21 cellular contexts compared by ENCODE assay signal in the genomic region with DNA sequence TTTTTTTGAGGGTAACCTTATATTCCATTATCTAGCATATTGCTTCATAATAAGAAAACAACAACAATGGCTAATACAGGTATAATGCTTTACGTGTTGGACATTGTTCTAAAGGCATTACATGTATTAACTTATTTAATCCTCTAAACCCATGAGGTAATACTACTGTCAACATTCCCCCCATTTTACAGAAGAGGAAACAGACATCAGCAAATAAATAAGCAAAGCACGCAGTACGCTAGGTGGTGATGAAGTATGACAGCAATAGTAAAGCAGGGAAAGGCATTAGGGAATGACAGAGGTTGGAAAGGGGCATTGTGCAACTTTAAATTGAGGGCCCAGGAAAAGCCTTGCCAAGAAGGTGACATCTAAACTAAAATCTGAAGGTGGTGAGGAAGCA. TPM values are rescaled to one million over a fixed set of nuclear protein-coding genes. Genes with fewer than 3 reads are reported as not detected.
DNase-seq lines count a peak whose midpoint lies in the region; ATAC-seq and TF ChIP-seq lines count a peak whose summit lies in the region.
"Had no signal": no experiment of that assay in that cellular context is flagged by ENCODE, and none has a peak within 500 bp of the region (broad histone marks: within the 10 kb centered on the region; RNA-seq: fewer than 3 reads in every experiment).

No MANE protein-coding gene starts in this region.

- H3K27ac ChIP-seq in DND-41 (ENCODE audit: low read length): 0 out of 2 replicates have a peak overlapping the region, but pooled peaks have one; percentile 23
- H3K27ac ChIP-seq in psoas muscle: peak overlapping the region; percentile 21
- H3K27ac ChIP-seq: C4-2B, KMS-11, left ventricle myocardium inferior, uterus, VCaP had no signal

- H3K36me3 ChIP-seq in DND-41 (ENCODE audit: insufficient read depth, low read length) (peaks cover 61% of the 10 kb centered on the region), psoas muscle (ENCODE audit: insufficient read depth in 1 of 2, low read depth in 1 of 2) (peaks cover 3 to 73% of the 10 kb centered on the region in 2 donors)
- H3K36me3 ChIP-seq: uterus had no signal

- H3K9ac ChIP-seq in DND-41 (ENCODE audit: low read depth, low read length): no peak overlapping the region
- H3K9ac ChIP-seq: KMS-11 had no signal

- no peaks in the 10 kb centered on the region for H3K27me3 Mint-ChIP-seq in activated CD8-positive, alpha-beta T cell treated with anti-CD3 and anti-CD28 coated beads for 36 hours
- no peaks in the 10 kb centered on the region for H3K27me3 Mint-ChIP-seq in activated CD8-positive, alpha-beta T cell treated with anti-CD3 and anti-CD28 coated beads, Interleukin-2, amount 10 ng/mL, durations not matched to agents 7 days and 5 days (ENCODE audit: low read depth)
- no peaks in the 10 kb centered on the region for H3K27me3 Mint-ChIP-seq in dendritic cell treated with granulocyte-macrophage colony-stimulating factor and Interleukin-4, amounts not matched to agents 40 ng/mL and 50 ng/mL, for 4 days

- POLR2A ChIA-PET in activated CD8-positive, alpha-beta T cell treated with anti-CD3 and anti-CD28 coated beads for 36 hours (lab: Charles Lee): interaction anchor here (1.8 kb wide), 1 partner anchor 8 kb away, joined by 5 read pairs; no protein-coding TSS in a partner anchor
- POLR2A ChIA-PET in activated CD8-positive, alpha-beta T cell treated with anti-CD3 and anti-CD28 coated beads, Interleukin-2, amount 10 ng/mL, durations not matched to agents 7 days and 5 days (lab: Charles Lee): interaction anchor here (1.2 kb wide), 1 partner anchor 15 kb away, joined by 3 read pairs; no protein-coding TSS in a partner anchor

- no peaks in the 10 kb centered on the region for H3K9me3 ChIP-seq in DND-41 (ENCODE audit: insufficient read depth, low read length, severe bottlenecking)
- no peaks in the 10 kb centered on the region for H3K9me3 ChIP-seq in psoas muscle
- H3K9me3 ChIP-seq: left ventricle myocardium inferior, mucosa of descending colon, uterus had no signal

- no peaks in the 10 kb centered on the region for H3K9me3 Mint-ChIP-seq in activated CD8-positive, alpha-beta T cell treated with anti-CD3 and anti-CD28 coated beads for 36 hours
- H3K9me3 Mint-ChIP-seq in activated CD8-positive, alpha-beta T cell treated with anti-CD3 and anti-CD28 coated beads, Interleukin-2, amount 10 ng/mL, durations not matched to agents 7 days and 5 days (ENCODE audit: insufficient read depth): no peaks in the 10 kb centered on the region
- no peaks in the 10 kb centered on the region for H3K9me3 Mint-ChIP-seq in dendritic cell treated with granulocyte-macrophage colony-stimulating factor and Interleukin-4, amounts not matched to agents 40 ng/mL and 50 ng/mL, for 4 days

- no peak for TF ChIP-seq CTCF in activated CD8-positive, alpha-beta T cell treated with anti-CD3 and anti-CD28 coated beads for 36 hours (IDR thresholded peaks at IDR 0.05)
- TF ChIP-seq CTCF in DND-41 (IDR thresholded peaks at IDR 0.05; ENCODE audit: borderline replicate concordance, extremely low read depth, low read length, poor library complexity, severe bottlenecking) (no peak), psoas muscle (IDR thresholded peaks at IDR 0.05) (no peak)

- H3K27me3 ChIP-seq in DND-41 (ENCODE audit: insufficient read depth, low read length, poor library complexity): no peaks in the 10 kb centered on the region
- no peaks in the 10 kb centered on the region for H3K27me3 ChIP-seq in psoas muscle (ENCODE audit: insufficient read depth in 3 of 3, low read length in 2 of 3)
- H3K27me3 ChIP-seq: uterus had no signal

- no peak overlapping the region for H3K4me3 ChIP-seq in DND-41 (ENCODE audit: low read depth in 1 of 2, low read length in 2 of 2)
- H3K4me3 ChIP-seq in psoas muscle: peak overlapping the region; percentile 22
- H3K4me3 ChIP-seq: left ventricle myocardium inferior, mucosa of descending colon, uterus had no signal

- WGBS in psoas muscle, 3 donors: 81 to 94% (median 82%) methylated on average over 3 of the region's 3 CpGs

- ATAC-seq in activated CD8-positive, alpha-beta T cell treated with anti-CD3 and anti-CD28 coated beads for 36 hours: no peak
- no peak for ATAC-seq in activated CD8-positive, alpha-beta T cell treated with anti-CD3 and anti-CD28 coated beads, Interleukin-2, amount 10 ng/mL, durations not matched to agents 7 days and 5 days
- no peak for ATAC-seq in DND-41 (ENCODE audit: insufficient read depth, low read depth)
- no peak for ATAC-seq in psoas muscle
- ATAC-seq: GM12878, mucosa of descending colon had no signal

- peak overlapping the region; percentile 39 for H3K27ac Mint-ChIP-seq in activated CD8-positive, alpha-beta T cell treated with anti-CD3 and anti-CD28 coated beads for 36 hours
- H3K27ac Mint-ChIP-seq in activated CD8-positive, alpha-beta T cell treated with anti-CD3 and anti-CD28 coated beads, Interleukin-2, amount 10 ng/mL, durations not matched to agents 7 days and 5 days: no peak overlapping the region
- peak overlapping the region; percentile 44 for H3K27ac Mint-ChIP-seq in dendritic cell treated with granulocyte-macrophage colony-stimulating factor and Interleukin-4, amounts not matched to agents 40 ng/mL and 50 ng/mL, for 4 days

- peak overlapping the region; percentile 43 for H3K4me2 ChIP-seq in DND-41 (ENCODE audit: insufficient read depth, low read length)
- H3K4me2 ChIP-seq: KMS-11 had no signal

- H3K79me2 ChIP-seq in DND-41 (ENCODE audit: insufficient read depth, low read length): peaks cover 74% of the 10 kb centered on the region

- H3K36me3 Mint-ChIP-seq in activated CD8-positive, alpha-beta T cell treated with anti-CD3 and anti-CD28 coated beads for 36 hours (ENCODE audit: low read depth): peaks cover 52% of the 10 kb centered on the region
- H3K36me3 Mint-ChIP-seq in activated CD8-positive, alpha-beta T cell treated with anti-CD3 and anti-CD28 coated beads, Interleukin-2, amount 10 ng/mL, durations not matched to agents 7 days and 5 days (ENCODE audit: low read depth): peaks cover 55% of the 10 kb centered on the region
- H3K36me3 Mint-ChIP-seq in dendritic cell treated with granulocyte-macrophage colony-stimulating factor and Interleukin-4, amounts not matched to agents 40 ng/mL and 50 ng/mL, for 4 days (ENCODE audit: low read depth): peaks cover 67% of the 10 kb centered on the region

- no peak overlapping the region for H3K4me3 Mint-ChIP-seq in activated CD8-positive, alpha-beta T cell treated with anti-CD3 and anti-CD28 coated beads for 36 hours
- H3K4me3 Mint-ChIP-seq in activated CD8-positive, alpha-beta T cell treated with anti-CD3 and anti-CD28 coated beads, Interleukin-2, amount 10 ng/mL, durations not matched to agents 7 days and 5 days: no peak overlapping the region
- no peak overlapping the region for H3K4me3 Mint-ChIP-seq in dendritic cell treated with granulocyte-macrophage colony-stimulating factor and Interleukin-4, amounts not matched to agents 40 ng/mL and 50 ng/mL, for 4 days

- DNase-seq in activated CD8-positive, alpha-beta T cell treated with anti-CD3 and anti-CD28 coated beads for 36 hours: no peak
- no peak for DNase-seq in activated CD8-positive, alpha-beta T cell treated with anti-CD3 and anti-CD28 coated beads, Interleukin-2, amount 10 ng/mL, durations not matched to agents 7 days and 5 days
- DNase-seq in DND-41 (no peak), psoas muscle (no peak), KG1 (lab: John Stamatoyannopoulos, UW) (no peak), COR-L47 (lab: John Stamatoyannopoulos, UW) (no peak), NCI-H82 treated with DMSO at 0.1 percent for 48 hours (lab: John Stamatoyannopoulos, UW; ENCODE audit: unreplicated experiment) (no peak)
- DNase-seq: left ventricle myocardium inferior; mucosa of descending colon; NCI-H187; retina; SHP77 treated with DMSO at 0.1 percent for 48 hours; stimulated activated CD4-positive, alpha-beta T cell treated with anti-CD3 and anti-CD28 coated beads, Interleukin-12 subunit alpha, Interleukin-12 subunit beta, amount 100 ng/mL, for 4 hours; substantia nigra; T-helper 1 cell; uterus had no signal

- CTCF ChIA-PET in activated CD8-positive, alpha-beta T cell treated with anti-CD3 and anti-CD28 coated beads for 36 hours (lab: Charles Lee): interaction anchor here (1.9 kb wide), 1 partner anchor 8 kb away, joined by 9 read pairs; no protein-coding TSS in a partner anchor
- CTCF ChIA-PET in activated CD8-positive, alpha-beta T cell treated with anti-CD3 and anti-CD28 coated beads, Interleukin-2, amount 10 ng/mL, durations not matched to agents 7 days and 5 days (lab: Charles Lee): interaction anchor here (0.6 to 2.3 kb wide), 2 partner anchors 31 to 73 kb away, joined by 5 to 12 read pairs; no protein-coding TSS in a partner anchor

- H2AFZ ChIP-seq in DND-41 (ENCODE audit: low read depth, low read length): no peak overlapping the region

- peaks cover 46% of the 10 kb centered on the region for H3K4me1 Mint-ChIP-seq in activated CD8-positive, alpha-beta T cell treated with anti-CD3 and anti-CD28 coated beads for 36 hours (ENCODE audit: low read depth)
- peaks cover 49% of the 10 kb centered on the region for H3K4me1 Mint-ChIP-seq in activated CD8-positive, alpha-beta T cell treated with anti-CD3 and anti-CD28 coated beads, Interleukin-2, amount 10 ng/mL, durations not matched to agents 7 days and 5 days (ENCODE audit: low read depth)
- H3K4me1 Mint-ChIP-seq in dendritic cell treated with granulocyte-macrophage colony-stimulating factor and Interleukin-4, amounts not matched to agents 40 ng/mL and 50 ng/mL, for 4 days (ENCODE audit: low read depth): peaks cover 26% of the 10 kb centered on the region

- intact Hi-C loops in activated CD8-positive, alpha-beta T cell treated with anti-CD3 and anti-CD28 coated beads for 36 hours (cut with micrococcal nuclease): no loop called here
- intact Hi-C loops in dendritic cell treated with granulocyte-macrophage colony-stimulating factor and Interleukin-4, amounts not matched to agents 40 ng/mL and 50 ng/mL, for 4 days (cut with micrococcal nuclease): loop anchor here (5.0 to 10.0 kb wide), 2 partner anchors 68 to 326 kb away; a partner anchor contains a TSS
- intact Hi-C loops in psoas muscle (cut with DNase I): no loop called here

- H3K4me1 ChIP-seq in DND-41 (ENCODE audit: insufficient read depth, low read length) (peaks cover 43% of the 10 kb centered on the region), psoas muscle (peaks cover 57% of the 10 kb centered on the region)
- H3K4me1 ChIP-seq: uterus had no signal

- H4K20me1 ChIP-seq in DND-41 (ENCODE audit: insufficient read depth, low read length): peaks cover 20% of the 10 kb centered on the region

RNA-seq across cellular contexts. Expression of a gene that starts 4.6 kb away (rescaled TPM):
- 10 to 100 TPM; 26.3 to 27.3 TPM for total RNA-seq in activated CD8-positive, alpha-beta T cell treated with anti-CD3 and anti-CD28 coated beads for 36 hours
- total RNA-seq in activated CD8-positive, alpha-beta T cell treated with anti-CD3 and anti-CD28 coated beads, Interleukin-2, amount 10 ng/mL, durations not matched to agents 7 days and 5 days: 10 to 100 TPM; 28.9 to 31.2 TPM
- 100 to 1,000 TPM in 3 of 4 donors, 10 to 100 TPM in 1; 91.8 to 132 (median 112) TPM for total RNA-seq in psoas muscle
- polyA plus RNA-seq in psoas muscle: 100 to 1,000 TPM in 1 of 3 donors, 10 to 100 TPM in 2; 42.6 to 155 (median 46.6) TPM

RNA-seq across cellular contexts. Expression of a gene that starts 16.2 kb away (rescaled TPM):
- 100 to 1,000 TPM; 148 to 160 TPM for total RNA-seq in activated CD8-positive, alpha-beta T cell treated with anti-CD3 and anti-CD28 coated beads for 36 hours
- 100 to 1,000 TPM; 112 to 116 TPM for total RNA-seq in activated CD8-positive, alpha-beta T cell treated with anti-CD3 and anti-CD28 coated beads, Interleukin-2, amount 10 ng/mL, durations not matched to agents 7 days and 5 days
- 10 to 100 TPM; 25.4 to 55.9 (median 49.9) TPM for total RNA-seq in psoas muscle
- 100 to 1,000 TPM in 1 of 3 donors, 10 to 100 TPM in 2; 33.4 to 108 (median 49.2) TPM for polyA plus RNA-seq in psoas muscle
